13 cellular contexts compared by ENCODE assay signal in genomic region chr20:62777528-62777830, GRCh38. TPM values are rescaled to one million over a fixed set of nuclear protein-coding genes. Genes with fewer than 3 reads are reported as not detected.
DNase-seq lines count a peak whose midpoint lies in the region; ATAC-seq and TF ChIP-seq lines count a peak whose summit lies in the region.
"Had no signal": no experiment of that assay in that cellular context is flagged by ENCODE, and none has a peak within 500 bp of the region (broad histone marks: within the 10 kb centered on the region; RNA-seq: fewer than 3 reads in every experiment).

No MANE protein-coding gene starts in this region.

- H3K27ac ChIP-seq in BLaER1 treated with 17β-estradiol and CSF1 and Interleukin-3, amounts not matched to agents 10 nM and 100 nM = peak overlapping the region in 9 of 11 experiments; percentile 17 to 80 (median 67); a peak in 17 of 22 replicates
- H3K27ac ChIP-seq in DOHH2 (ENCODE audit: low read depth, low read length) (peak overlapping the region; percentile 48), WERI-Rb-1 (peak overlapping the region; percentile 28), mesendoderm (ENCODE audit: low read depth, low read length) (no peak overlapping the region), upper lobe of right lung (no peak overlapping the region)

- no peak overlapping the region for H2BK120ac ChIP-seq in mesendoderm (ENCODE audit: low read depth, low read length)

- WGBS in mesendoderm (ENCODE audit: extremely low coverage, insufficient coverage, low lambda C conversion rate) = no CpG with 5 or more reads among the region's 8 CpGs

- H3K36me3 ChIP-seq in BLaER1 treated with 17β-estradiol and CSF1 and Interleukin-3, amounts not matched to agents 10 nM and 100 nM = no peaks in the 10 kb centered on the region
- H3K36me3 ChIP-seq in DOHH2 (ENCODE audit: control insufficient read depth, low read length) (no peaks in the 10 kb centered on the region), WERI-Rb-1 (no peaks in the 10 kb centered on the region), mesendoderm (ENCODE audit: control insufficient read depth, insufficient read depth, low read length) (no peaks in the 10 kb centered on the region), upper lobe of right lung (no peaks in the 10 kb centered on the region)
- H3K36me3 ChIP-seq: MG63 had no signal

- peak overlapping the region in 1 of 10 experiments; percentile 11; a peak in 1 of 20 replicates for H3K4me3 ChIP-seq in BLaER1 treated with 17β-estradiol and CSF1 and Interleukin-3, amounts not matched to agents 10 nM and 100 nM
- peak overlapping the region; percentile 43 for H3K4me3 ChIP-seq in DOHH2 (ENCODE audit: low read length)
- H3K4me3 ChIP-seq in WERI-Rb-1 (ENCODE audit: low read depth, low read length) = no peak overlapping the region
- no peak overlapping the region for H3K4me3 ChIP-seq in mesendoderm (ENCODE audit: low read length)
- H3K4me3 ChIP-seq in upper lobe of right lung = no peak overlapping the region
- H3K4me3 ChIP-seq: MG63 had no signal

- H4K5ac ChIP-seq in mesendoderm (ENCODE audit: low read length) = no peak overlapping the region

- intact Hi-C loops in upper lobe of right lung (cut with DNase I) = no loop called here

- no peak overlapping the region for H2BK15ac ChIP-seq in mesendoderm (replicated peaks; ENCODE audit: low read depth)

- H3K56ac ChIP-seq in mesendoderm (ENCODE audit: low read length) = no peak overlapping the region

- peaks cover 77 to 99% (median 97%) of the 10 kb centered on the region in 10 experiments for H3K4me1 ChIP-seq in BLaER1 treated with 17β-estradiol and CSF1 and Interleukin-3, amounts not matched to agents 10 nM and 100 nM
- H3K4me1 ChIP-seq in DOHH2 (ENCODE audit: control insufficient read depth, low read length) (peaks cover 25% of the 10 kb centered on the region), mesendoderm (ENCODE audit: control insufficient read depth, low read depth, low read length) (peaks cover 2% of the 10 kb centered on the region), upper lobe of right lung (peaks cover 11% of the 10 kb centered on the region)
- H3K4me1 ChIP-seq: Caco-2 had no signal

- peak overlapping the region in 3 of 11 experiments; percentile 33 to 35 (median 34); a peak in 3 of 22 replicates for H3K9ac ChIP-seq in BLaER1 treated with 17β-estradiol and CSF1 and Interleukin-3, amounts not matched to agents 10 nM and 100 nM
- no peak overlapping the region for H3K9ac ChIP-seq in mesendoderm (ENCODE audit: low read length)

- no peak overlapping the region for H4K8ac ChIP-seq in mesendoderm (ENCODE audit: low read depth, low read length)

- H3K4ac ChIP-seq in mesendoderm (ENCODE audit: low read depth, low read length) = peak overlapping the region; percentile 17

- H2AK5ac ChIP-seq in mesendoderm (ENCODE audit: low read length) = peak overlapping the region; percentile 74

- H3K79me1 ChIP-seq in mesendoderm (ENCODE audit: low read length) = no peaks in the 10 kb centered on the region

- H3K23ac ChIP-seq in mesendoderm (ENCODE audit: low read length) = no peak overlapping the region

- no peak for DNase-seq in WERI-Rb-1
- no peak for DNase-seq in mesendoderm
- no peak for DNase-seq in upper lobe of right lung
- DNase-seq: HFFc6, NCI-H2107, retina had no signal

- H2BK5ac ChIP-seq in mesendoderm (ENCODE audit: low read length) = no peak overlapping the region

- peaks cover 0 to 15% (median 0%) of the 10 kb centered on the region in 11 experiments; a peak in 8 of 22 replicates for H3K27me3 ChIP-seq in BLaER1 treated with 17β-estradiol and CSF1 and Interleukin-3, amounts not matched to agents 10 nM and 100 nM
- no peaks in the 10 kb centered on the region for H3K27me3 ChIP-seq in DOHH2 (ENCODE audit: control insufficient read depth, low read length)
- no peaks in the 10 kb centered on the region for H3K27me3 ChIP-seq in WERI-Rb-1 (ENCODE audit: insufficient read depth, low read depth, severe bottlenecking)
- no peaks in the 10 kb centered on the region for H3K27me3 ChIP-seq in mesendoderm (ENCODE audit: insufficient read depth, low read length, poor library complexity)
- peaks cover 8% of the 10 kb centered on the region for H3K27me3 ChIP-seq in upper lobe of right lung
- H3K27me3 ChIP-seq: MG63 had no signal

- ATAC-seq in GM18498 (IDR thresholded peaks at IDR 0.05; ENCODE audit: unreplicated experiment) (no peak), upper lobe of right lung (no peak), GM18520 (IDR thresholded peaks at IDR 0.05; ENCODE audit: unreplicated experiment) (no peak)

- H3K18ac ChIP-seq in mesendoderm (ENCODE audit: low read length) = no peak overlapping the region

- TF ChIP-seq CTCF in DOHH2 (IDR thresholded peaks at IDR 0.05; ENCODE audit: low read depth, low read length, poor library complexity, severe bottlenecking) (no peak), WERI-Rb-1 (IDR thresholded peaks at IDR 0.05; ENCODE audit: low read depth, low read length) (no peak), upper lobe of right lung (IDR thresholded peaks at IDR 0.05) (no peak)

- peaks cover 0 to 8% (median 0%) of the 10 kb centered on the region in 11 experiments; a peak in 1 of 22 replicates for H3K9me3 ChIP-seq in BLaER1 treated with 17β-estradiol and CSF1 and Interleukin-3, amounts not matched to agents 10 nM and 100 nM (replicated peaks in 1 of 11)
- H3K9me3 ChIP-seq in DOHH2 (ENCODE audit: control insufficient read depth, insufficient read depth, low read length) (no peaks in the 10 kb centered on the region), WERI-Rb-1 (ENCODE audit: severe bottlenecking) (no peaks in the 10 kb centered on the region), upper lobe of right lung (no peaks in the 10 kb centered on the region)
- H3K9me3 ChIP-seq: MG63 had no signal

- H3K4me2 ChIP-seq in BLaER1 treated with 17β-estradiol and CSF1 and Interleukin-3, amounts not matched to agents 10 nM and 100 nM = peak overlapping the region; percentile 35 to 93 (median 75); a peak in 21 of 22 replicates
- H3K4me2 ChIP-seq in DOHH2 (ENCODE audit: low read length) (peak overlapping the region; percentile 68), mesendoderm (ENCODE audit: low read length) (no peak overlapping the region)

- no peaks in the 10 kb centered on the region for H3K9me2 ChIP-seq in DOHH2 (replicated peaks; ENCODE audit: control insufficient read depth, low read length)

- H3K79me2 ChIP-seq in DOHH2 (ENCODE audit: control insufficient read depth, low read length) (no peaks in the 10 kb centered on the region), mesendoderm (ENCODE audit: control insufficient read depth, insufficient read depth, low read length) (no peaks in the 10 kb centered on the region)

- no peaks in the 10 kb centered on the region for H3F3A ChIP-seq in DOHH2 (ENCODE audit: control insufficient read depth, insufficient read depth)

- H4K20me1 ChIP-seq in BLaER1 treated with 17β-estradiol and CSF1 and Interleukin-3, amounts not matched to agents 10 nM and 100 nM = no peaks in the 10 kb centered on the region
- no peaks in the 10 kb centered on the region for H4K20me1 ChIP-seq in DOHH2 (ENCODE audit: control insufficient read depth, insufficient read depth, low read depth, low read length)

RNA-seq across cellular contexts. Expression of gene MRGBP, which starts 18.8 kb away (rescaled TPM):
- polyA plus RNA-seq in mesendoderm (2013, experiment 1 of 2) = 13.3 TPM
- polyA plus RNA-seq in mesendoderm (2013, experiment 2 of 2) = 13.2 TPM
- 8.8 TPM for total RNA-seq in upper lobe of right lung

RNA-seq across cellular contexts. Expression of gene OGFR, which starts 27.2 kb away (rescaled TPM):
- 11.3 TPM for polyA plus RNA-seq in mesendoderm (2013, experiment 1 of 2)
- polyA plus RNA-seq in mesendoderm (2013, experiment 2 of 2) = 11.4 TPM
- total RNA-seq in upper lobe of right lung = 58.2 TPM

RNA-seq across cellular contexts. Expression of gene COL9A3, which starts 39.4 kb away (rescaled TPM):
- 45.6 TPM for polyA plus RNA-seq in mesendoderm (2013, experiment 1 of 2)
- 45.1 TPM for polyA plus RNA-seq in mesendoderm (2013, experiment 2 of 2)
- total RNA-seq in upper lobe of right lung = 1.1 TPM
- total RNA-seq: myocyte had no signal

Comparison
In these comparisons a context has a peak if more than half of its experiments do, and no peak if none do; other contexts are left out.
1. H3K27ac ChIP-seq: peak in BLaER1 treated with 17β-estradiol and CSF1 and Interleukin-3, amounts not matched to agents 10 nM and 100 nM (9 of 11), DOHH2 (single experiment) and WERI-Rb-1 (single experiment); none in mesendoderm (single experiment) and upper lobe of right lung (single experiment).